8 cellular contexts compared by ENCODE assay signal in genomic region chr9:121222524-121223171, GRCh38. TPM values are rescaled to one million over a fixed set of nuclear protein-coding genes. Genes with fewer than 3 reads are reported as not detected.
A peak's percentile ranks its signal among the peaks of the same experiment; 100 is the strongest.
DNase-seq lines count a peak whose midpoint lies in the region; ATAC-seq and TF ChIP-seq lines count a peak whose summit lies in the region.

No MANE protein-coding gene starts in this region.

- no peak overlapping the region for H2AFZ ChIP-seq in H9 (ENCODE audit: low read length)
- no peak overlapping the region for H2AFZ ChIP-seq in OCI-LY3 (ENCODE audit: low read depth, low read length)
- H2AFZ ChIP-seq in trophoblast cell (ENCODE audit: insufficient read depth, low read length, poor library complexity), result no peak overlapping the region

- no peaks in the 10 kb centered on the region for H4K20me1 ChIP-seq in H9 (ENCODE audit: control insufficient read depth, insufficient read depth, insufficient read length)
- no peaks in the 10 kb centered on the region for H4K20me1 ChIP-seq in OCI-LY3 (ENCODE audit: insufficient read depth, low read length)

- no peak overlapping the region for H3K4ac ChIP-seq in H9 (ENCODE audit: low read depth, low read length)
- H3K4ac ChIP-seq in trophoblast cell (ENCODE audit: low read depth, low read length), result no peak overlapping the region

- H3K9me3 Mint-ChIP-seq in H9, result no peaks in the 10 kb centered on the region

- no peak overlapping the region for H4K5ac ChIP-seq in H9 (ENCODE audit: insufficient read length, low read depth, low read length)

- no peak overlapping the region for H2BK120ac ChIP-seq in H9 (ENCODE audit: low read depth, low read length, poor library complexity, severe bottlenecking)
- H2BK120ac ChIP-seq in trophoblast cell (ENCODE audit: insufficient read depth, low read length, poor library complexity), result no peak overlapping the region

- no peak for DNase-seq in AG09309 (ENCODE audit: low read depth)
- no peak for DNase-seq in H9
- no peak for DNase-seq in epithelial cell of proximal tubule (ENCODE audit: low read depth)
- peak; percentile 98 to 99 for DNase-seq in trophoblast cell
- no peak for DNase-seq in lower leg skin (ENCODE audit: low spot score in 2 of 2)
- DNase-seq in H7, result no peak

- H3K4me3 Mint-ChIP-seq in H9, result no peak overlapping the region

- H3K36me3 ChIP-seq in OCI-LY3 (replicated peaks; ENCODE audit: low read depth, low read length) (no peaks in the 10 kb centered on the region), trophoblast cell (ENCODE audit: control insufficient read depth in 1 of 2, insufficient read depth in 2 of 2, low read length in 2 of 2) (no peaks in the 10 kb centered on the region), H7 (replicated peaks; ENCODE audit: control insufficient read depth, insufficient read depth, low read length) (no peaks in the 10 kb centered on the region)

- H2BK5ac ChIP-seq in H9 (ENCODE audit: insufficient read length, low read length) (no peak overlapping the region), trophoblast cell (ENCODE audit: low read depth, low read length, poor library complexity) (no peak overlapping the region)

- H3K4me1 Mint-ChIP-seq in H9, result peaks cover 36 to 39% of the 10 kb centered on the region in 2 experiments

- H3K23me2 ChIP-seq in H9 (ENCODE audit: insufficient read length, low read depth, low read length, poor library complexity, severe bottlenecking), result no peaks in the 10 kb centered on the region

- H2BK12ac ChIP-seq in H9 (ENCODE audit: insufficient read length, low read depth, low read length) (no peak overlapping the region), trophoblast cell (ENCODE audit: low read length) (no peak overlapping the region)

- H3K14ac ChIP-seq in H9 (ENCODE audit: insufficient read depth, low read length) (no peak overlapping the region), trophoblast cell (ENCODE audit: low read length) (no peak overlapping the region)

- H3K27ac ChIP-seq in H9 (ENCODE audit: insufficient read length, low read depth, low read length) (no peak overlapping the region), OCI-LY3 (ENCODE audit: low read length) (no peak overlapping the region), trophoblast cell (ENCODE audit: low read depth, low read length) (no peak overlapping the region)

- H3K23ac ChIP-seq in H9 (ENCODE audit: insufficient read length, low read depth, low read length) (no peak overlapping the region), trophoblast cell (ENCODE audit: low read length) (no peak overlapping the region)

- no peaks in the 10 kb centered on the region; a peak in 1 of 7 replicates for H3K36me3 Mint-ChIP-seq in H9 (ENCODE audit: insufficient read depth in 1 of 3, low read depth in 3 of 3)

- no peak overlapping the region for H3T11ph ChIP-seq in H9 (ENCODE audit: low read length)

- H2BK15ac ChIP-seq in H9 (ENCODE audit: low read depth, low read length), result no peak overlapping the region; the same call in 1 of the 2 replicates

- H4K8ac ChIP-seq in H9 (replicated peaks; ENCODE audit: insufficient read length, low read depth, low read length), result no peak overlapping the region
- H4K8ac ChIP-seq in trophoblast cell (ENCODE audit: low read depth, low read length), result no peak overlapping the region

- intact Hi-C loops in lower leg skin (cut with DNase I; ENCODE audit: low total_unique reads), result loop anchor here (5.0 kb wide), 1 partner anchor 35 kb away; no protein-coding TSS in a partner anchor

- no peak overlapping the region for H3K4me3 ChIP-seq in AG09309 (ENCODE audit: control insufficient read depth, low read depth, low read length)
- H3K4me3 ChIP-seq in OCI-LY3 (ENCODE audit: low read length), result no peak overlapping the region
- H3K4me3 ChIP-seq in epithelial cell of proximal tubule (ENCODE audit: low read depth, low read length), result no peak overlapping the region
- peak overlapping the region; percentile 58 for H3K4me3 ChIP-seq in trophoblast cell (ENCODE audit: low read depth, low read length)
- no peak overlapping the region for H3K4me3 ChIP-seq in lower leg skin (ENCODE audit: low read depth, poor library complexity, severe bottlenecking)
- no peak overlapping the region for H3K4me3 ChIP-seq in H7 (ENCODE audit: insufficient read depth, low read depth, low read length)

- TF ChIP-seq CTCF in AG09309 (IDR thresholded peaks at IDR 0.05; ENCODE audit: control insufficient read depth, insufficient read depth, low read depth, low read length, missing control alignments) (peak; percentile 71), H9 (conservative IDR thresholded peaks at IDR 0.05) (peak; percentile 78), OCI-LY3 (IDR thresholded peaks at IDR 0.05; ENCODE audit: low read depth, low read length) (peak; percentile 76), epithelial cell of proximal tubule (conservative IDR thresholded peaks at IDR 0.05; ENCODE audit: low read depth, low read length) (peak; percentile 85), lower leg skin (IDR thresholded peaks at IDR 0.05) (no peak)

- H3K4me1 ChIP-seq in H9 (ENCODE audit: insufficient read depth, low read length), result peaks cover 11% of the 10 kb centered on the region; the same call in 1 of the 2 replicates
- H3K4me1 ChIP-seq in OCI-LY3 (ENCODE audit: low read length), result peaks cover 12% of the 10 kb centered on the region
- H3K4me1 ChIP-seq in trophoblast cell (ENCODE audit: control insufficient read depth in 1 of 2, insufficient read depth in 2 of 2, low read length in 2 of 2), result peaks cover 0 to 3% of the 10 kb centered on the region in 2 experiments

- H3K27me3 Mint-ChIP-seq in H9 (ENCODE audit: low read depth), result peaks cover 53% of the 10 kb centered on the region

- 100% methylated on average over 1 of the region's 12 CpGs for WGBS in H9 (ENCODE audit: extremely low coverage, insufficient read length, low lambda C conversion rate)
- WGBS in trophoblast cell (ENCODE audit: extremely low coverage, insufficient coverage, insufficient read length), result 100% methylated on average over 1 of the region's 12 CpGs
- 62 to 64% methylated on average over 12 of the region's 12 CpGs for WGBS in lower leg skin, 2 donors

- no peak overlapping the region for H2BK20ac ChIP-seq in H9 (ENCODE audit: low read depth, low read length, poor library complexity, severe bottlenecking)

- H3K27ac Mint-ChIP-seq in H9, result no peak overlapping the region

- no peak for ATAC-seq in GM18858 (IDR thresholded peaks at IDR 0.05; ENCODE audit: unreplicated experiment)

- H4K91ac ChIP-seq in H9 (ENCODE audit: insufficient read length, low read depth, low read length) (no peak overlapping the region), trophoblast cell (ENCODE audit: low read depth, low read length) (no peak overlapping the region)

- H3K9me3 ChIP-seq in H9 (ENCODE audit: control insufficient read depth, low read depth, low read length), result no peaks in the 10 kb centered on the region
- H3K9me3 ChIP-seq in OCI-LY3 (ENCODE audit: insufficient read depth, low read length), result no peaks in the 10 kb centered on the region
- no peaks in the 10 kb centered on the region for H3K9me3 ChIP-seq in trophoblast cell (ENCODE audit: insufficient read depth, low read depth, low read length)

- H3K79me2 ChIP-seq in H9 (ENCODE audit: insufficient read depth, low read length) (no peaks in the 10 kb centered on the region), OCI-LY3 (ENCODE audit: low read length) (no peaks in the 10 kb centered on the region), trophoblast cell (ENCODE audit: control insufficient read depth, insufficient read depth, low read length, poor library complexity) (no peaks in the 10 kb centered on the region)

- no peak for TF ChIP-seq POLR2A in lower leg skin (IDR thresholded peaks at IDR 0.05)

- no peak overlapping the region for H3K9ac ChIP-seq in H9 (ENCODE audit: extremely low read depth, insufficient read length, low read length)
- no peak overlapping the region for H3K9ac ChIP-seq in OCI-LY3 (ENCODE audit: low read length)
- no peak overlapping the region for H3K9ac ChIP-seq in trophoblast cell (ENCODE audit: low read length)

- H3K4me2 ChIP-seq in H9 (ENCODE audit: insufficient read depth, insufficient read length, low read length) (no peak overlapping the region), OCI-LY3 (ENCODE audit: low read length) (no peak overlapping the region), trophoblast cell (ENCODE audit: low read length) (no peak overlapping the region)

- H3K27me3 ChIP-seq in H9 (ENCODE audit: insufficient read depth, low read length), result 0 out of 2 replicates have a peak, but pooled peaks cover 2% of the 10 kb centered on the region
- H3K27me3 ChIP-seq in OCI-LY3 (ENCODE audit: low read depth, low read length), result no peaks in the 10 kb centered on the region
- H3K27me3 ChIP-seq in trophoblast cell (ENCODE audit: insufficient read depth, low read length), result no peaks in the 10 kb centered on the region
- no peaks in the 10 kb centered on the region for H3K27me3 ChIP-seq in H7 (ENCODE audit: control insufficient read depth, insufficient read depth, low read length)

- H4K12ac ChIP-seq in trophoblast cell (ENCODE audit: low read depth, low read length), result no peak overlapping the region

- no peak overlapping the region for H3K56ac ChIP-seq in H9 (ENCODE audit: insufficient read length, low read depth, low read length)

- H3K79me1 ChIP-seq in H9 (ENCODE audit: insufficient read depth, low read depth, low read length, poor library complexity, severe bottlenecking) (no peaks in the 10 kb centered on the region), trophoblast cell (ENCODE audit: low read length) (no peaks in the 10 kb centered on the region)

- H2AK5ac ChIP-seq in H9 (ENCODE audit: insufficient read length, low read length) (no peak overlapping the region), trophoblast cell (ENCODE audit: low read length) (no peak overlapping the region)

- H3K18ac ChIP-seq in H9 (ENCODE audit: insufficient read length, low read depth, low read length) (no peak overlapping the region), trophoblast cell (ENCODE audit: low read length) (no peak overlapping the region)

RNA-seq across cellular contexts. Expression of gene RAB14, which starts 21.0 kb away (rescaled TPM):
- 33.6 and 35.7 TPM in 2 replicates for total RNA-seq in H9 (2021)
- total RNA-seq in epithelial cell of proximal tubule, result 15.5 and 16.7 TPM in 2 replicates
- 40.0 and 40.9 TPM in 2 replicates for polyA plus RNA-seq in trophoblast cell (2013)
- total RNA-seq in lower leg skin, result 10 to 100 TPM; 43.9 to 50.8 (median 49.6) TPM
- total RNA-seq in H7 (2014; rRNA removed; shearing (Covaris generic)), result 19.5 and 22.1 TPM in 2 replicates

RNA-seq across cellular contexts. Expression of gene GSN, which starts 45.3 kb away (rescaled TPM):
- total RNA-seq in H9 (2021) (12.9 and 14.9 TPM in 2 replicates), epithelial cell of proximal tubule (130 and 174 TPM in 2 replicates), lower leg skin (1,000 to 10,000 TPM in 2 of 4 donors, 100 to 1,000 TPM in 2; 835 to 2,031 (median 1,042) TPM)
- 103 and 105 TPM in 2 replicates for polyA plus RNA-seq in trophoblast cell (2013)
- total RNA-seq in H7 (2014; rRNA removed; shearing (Covaris generic)), result 73.0 and 78.5 TPM in 2 replicates

Comparison
In these comparisons a context has a peak if more than half of its experiments do, and no peak if none do; other contexts are left out.
1. DNase-seq: peak in trophoblast cell (2 of 2); none in AG09309 (single experiment), H9 (single experiment), epithelial cell of proximal tubule (single experiment), lower leg skin (0 of 2) and H7 (single experiment).
2. CTCF ChIP-seq: peak in AG09309 (single experiment), H9 (single experiment), OCI-LY3 (single experiment) and epithelial cell of proximal tubule (single experiment); none in lower leg skin (0 of 3).